Comparison of ENCODE assay signal across 11 cellular contexts in genomic region chr19:17184381-17184841, GRCh38. TPM values are rescaled to one million over a fixed set of nuclear protein-coding genes. Genes with fewer than 3 reads are reported as not detected.
DNase-seq lines count a peak whose midpoint lies in the region; ATAC-seq and TF ChIP-seq lines count a peak whose summit lies in the region.
"Had no signal": no experiment of that assay in that cellular context is flagged by ENCODE, and none has a peak within 500 bp of the region (broad histone marks: within the 10 kb centered on the region; RNA-seq: fewer than 3 reads in every experiment).

No MANE protein-coding gene starts in this region.

- intact Hi-C loops in gastrocnemius medialis (cut with DNase I; ENCODE audit: low total_unique reads) = no loop called here

- H3K9me3 ChIP-seq in gastrocnemius medialis = no peaks in the 10 kb centered on the region
- H3K9me3 ChIP-seq: psoas muscle had no signal

- no peak overlapping the region for H3K27ac ChIP-seq in gastrocnemius medialis
- H3K27ac ChIP-seq: psoas muscle, VCaP had no signal

- DNase-seq in HFFc6 (no peak), amygdala (lab: John Stamatoyannopoulos, UW) (no peak), gastrocnemius medialis (no peak), DMS 273 (lab: John Stamatoyannopoulos, UW; ENCODE audit: unreplicated experiment) (no peak), HCEC 1CT (no peak)
- peak; percentile 30 to 31 for DNase-seq in activated CD4-positive, alpha-beta T cell treated with anti-CD3 and anti-CD28 coated beads, Interleukin-2, amount 50 U/mL, for 48 hours
- DNase-seq in effector memory CD8-positive, alpha-beta T cell = peak; percentile 65 to 68 (median 66)
- peak; percentile 33 to 37 for DNase-seq in stimulated activated CD8-positive, alpha-beta memory T cell treated with anti-CD3 and anti-CD28 coated beads, Interleukin-4, amount 100 ng/mL, for 1 hour (ENCODE audit: low read depth in 2 of 2, low spot score in 1 of 2)
- DNase-seq: NCI-H2029, psoas muscle had no signal

- peaks cover 3% of the 10 kb centered on the region for H3K27me3 Mint-ChIP-seq in HFFc6 (ENCODE audit: insufficient read depth)
- H3K27me3 Mint-ChIP-seq in effector memory CD8-positive, alpha-beta T cell = no peaks in the 10 kb centered on the region

- H3K27me3 ChIP-seq in gastrocnemius medialis = no peaks in the 10 kb centered on the region

- no peak for TF ChIP-seq CTCF in HFFc6 (IDR thresholded peaks at IDR 0.05)
- TF ChIP-seq CTCF in gastrocnemius medialis (IDR thresholded peaks at IDR 0.05 in 4 of 5, conservative IDR thresholded peaks at IDR 0.05 in 1 of 5) = no peak

- ATAC-seq in effector memory CD8-positive, alpha-beta T cell (replicated peaks) = peak; percentile 94
- no peak for ATAC-seq in gastrocnemius medialis
- ATAC-seq: psoas muscle had no signal

- H3K4me1 Mint-ChIP-seq in HFFc6 (ENCODE audit: low read depth) = no peaks in the 10 kb centered on the region
- peaks cover 32% of the 10 kb centered on the region in 2 donors for H3K4me1 Mint-ChIP-seq in effector memory CD8-positive, alpha-beta T cell (ENCODE audit: low read depth in 2 of 2)

- in situ Hi-C loops in gastrocnemius medialis (cut with MboI; ENCODE audit: low sequenced_read_pairs in 4 of 4) = no loop called here

- H3K4me3 Mint-ChIP-seq in HFFc6 = no peak overlapping the region
- peak overlapping the region; percentile 81 to 89 for H3K4me3 Mint-ChIP-seq in effector memory CD8-positive, alpha-beta T cell

- no peak for TF ChIP-seq POLR2A in gastrocnemius medialis (IDR thresholded peaks at IDR 0.05)

- H3K4me3 ChIP-seq in gastrocnemius medialis = no peak overlapping the region
- H3K4me3 ChIP-seq: psoas muscle had no signal

- H3K9me3 Mint-ChIP-seq in HFFc6 = no peaks in the 10 kb centered on the region
- no peaks in the 10 kb centered on the region for H3K9me3 Mint-ChIP-seq in effector memory CD8-positive, alpha-beta T cell

- H3K4me1 ChIP-seq in gastrocnemius medialis = no peaks in the 10 kb centered on the region
- H3K4me1 ChIP-seq: psoas muscle had no signal

- peaks cover 6% of the 10 kb centered on the region for H3K36me3 Mint-ChIP-seq in HFFc6 (ENCODE audit: low read depth)
- H3K36me3 Mint-ChIP-seq in effector memory CD8-positive, alpha-beta T cell (ENCODE audit: insufficient read depth) = peaks cover 74% of the 10 kb centered on the region

- H3K36me3 ChIP-seq in gastrocnemius medialis = peaks cover 0 to 11% of the 10 kb centered on the region in 2 donors

- peak overlapping the region; percentile 21; the same call in 1 of the 2 replicates for H3K27ac Mint-ChIP-seq in HFFc6
- H3K27ac Mint-ChIP-seq in effector memory CD8-positive, alpha-beta T cell = peak overlapping the region; percentile 92 to 93

RNA-seq across cellular contexts. Expression of gene USE1, which starts 30.7 kb away (rescaled TPM):
- 10 to 100 TPM; 23.5 to 29.3 (median 25.7) TPM for total RNA-seq in HFFc6 (2021; fragmentation: NEBNext Ultra II Directional; extraction: Animal tissue kit (Norgen Biotek cat#: 25700))
- 10 to 100 TPM; 14.1 to 39.9 (median 22.3) TPM for total RNA-seq in gastrocnemius medialis

RNA-seq across cellular contexts. Expression of gene OCEL1, which starts 41.6 kb away (rescaled TPM):
- 10 to 100 TPM; 13.0 to 20.3 (median 17.4) TPM for total RNA-seq in HFFc6 (2021; fragmentation: NEBNext Ultra II Directional; extraction: Animal tissue kit (Norgen Biotek cat#: 25700))
- 1 to 10 TPM; 3.3 to 5.8 (median 4.5) TPM for total RNA-seq in gastrocnemius medialis

Comparison
In these comparisons a context has a peak if more than half of its experiments do, and no peak if none do; other contexts are left out.
1. DNase-seq: peak in activated CD4-positive, alpha-beta T cell treated with anti-CD3 and anti-CD28 coated beads, Interleukin-2, amount 50 U/mL, for 48 hours (2 of 2), effector memory CD8-positive, alpha-beta T cell (3 of 3) and stimulated activated CD8-positive, alpha-beta memory T cell treated with anti-CD3 and anti-CD28 coated beads, Interleukin-4, amount 100 ng/mL, for 1 hour (2 of 2); none in HFFc6 (single experiment), amygdala (0 of 56), gastrocnemius medialis (0 of 2), DMS 273 (single experiment) and HCEC 1CT (single experiment).